In genomic region chr6:167795321-167795811, GRCh38 we compare ENCODE assay signal across 1 cellular context.
TF ChIP-seq lines count a peak whose summit lies in the region.

No MANE protein-coding gene starts in this region.

TF ChIP-seq in HepG2, 621 proteins besides CTCF, POLR2A, EP300 and RAD21:
- TF ChIP-seq SMAD1 (CRISPR knock-in tag; IDR thresholded peaks at IDR 0.05; ENCODE audit: borderline replicate concordance, low read depth) = no peak
- no peak for TF ChIP-seq HDAC2 (CRISPR knock-in tag; IDR thresholded peaks at IDR 0.05)
- TF ChIP-seq JUND (CRISPR knock-in tag; IDR thresholded peaks at IDR 0.05) = no peak
- peak; percentile 26; the same call in 1 of the 2 replicates for TF ChIP-seq ZNF687 (CRISPR knock-in tag; IDR thresholded peaks at IDR 0.05)
- 0 out of 2 replicates have a peak, but pooled peaks have one; percentile 46 for TF ChIP-seq ZNF280B (CRISPR knock-in tag; IDR thresholded peaks at IDR 0.05; ENCODE audit: borderline replicate concordance)
- TF ChIP-seq ZFP62 (CRISPR knock-in tag; IDR thresholded peaks at IDR 0.05) = no peak
- 0 out of 2 replicates have a peak, but pooled peaks have one; percentile 35 for TF ChIP-seq NFKB2 (CRISPR knock-in tag; IDR thresholded peaks at IDR 0.05; ENCODE audit: borderline replicate concordance)
- TF ChIP-seq ZNF432 (CRISPR knock-in tag; IDR thresholded peaks at IDR 0.05; ENCODE audit: borderline replicate concordance) = no peak
